8 cellular contexts compared by ENCODE assay signal in the genomic region with DNA sequence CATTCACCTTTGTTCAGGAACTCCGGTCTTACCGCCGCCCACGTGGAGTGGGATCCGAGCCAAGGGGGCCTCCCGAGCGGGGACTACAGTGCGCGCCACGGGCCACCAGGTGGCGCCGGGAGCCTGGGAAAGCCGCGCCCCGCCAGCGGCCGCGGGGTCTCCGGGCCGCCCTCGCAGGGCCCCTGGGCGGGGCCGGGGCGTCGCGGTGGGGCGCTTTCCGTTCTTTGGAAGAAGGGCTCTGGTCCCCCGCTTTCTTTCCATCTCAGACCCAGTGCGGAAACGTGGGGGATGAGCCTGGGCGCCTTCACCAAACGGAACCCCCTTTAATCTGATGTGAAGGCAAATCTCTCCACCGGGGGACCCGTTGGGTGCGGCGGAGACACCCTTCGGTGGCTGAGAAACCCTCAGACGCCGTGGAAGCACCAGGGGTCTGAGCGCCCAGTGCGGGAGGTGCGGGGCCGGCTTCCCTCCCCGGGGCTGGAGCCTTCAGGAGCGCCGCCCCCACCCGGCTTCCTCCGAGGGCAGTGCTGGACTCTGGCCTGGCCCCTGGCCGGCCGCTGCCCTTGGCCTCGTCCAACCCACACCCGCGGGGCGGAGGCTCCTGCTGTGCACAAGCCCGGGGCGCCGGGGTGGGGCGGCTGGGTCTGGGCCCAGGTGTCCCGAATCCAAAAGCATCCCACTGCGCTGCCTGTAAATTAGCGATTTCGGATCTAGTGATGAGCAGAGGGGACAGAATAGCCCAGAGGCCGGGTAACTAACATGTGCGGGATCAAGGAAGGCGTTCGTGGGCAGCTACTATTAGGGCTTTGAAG. TPM values are rescaled to one million over a fixed set of nuclear protein-coding genes. Genes with fewer than 3 reads are reported as not detected.
A peak's percentile ranks its signal among the peaks of the same experiment; 100 is the strongest.
DNase-seq lines count a peak whose midpoint lies in the region; ATAC-seq, FAIRE-seq and TF ChIP-seq lines count a peak whose summit lies in the region.

No MANE protein-coding gene starts in this region.

- peak overlapping the region; percentile 63 for H3K27ac ChIP-seq in astrocyte (ENCODE audit: low read depth, low read length)
- H3K27ac ChIP-seq in hepatocyte, result peak overlapping the region; percentile 84

- no peak for FAIRE-seq in astrocyte (lab: Jason Lieb, UNC)

- no peaks in the 10 kb centered on the region for H3K27me3 ChIP-seq in astrocyte (ENCODE audit: insufficient read depth, low read length)
- no peaks in the 10 kb centered on the region for H3K27me3 ChIP-seq in hepatocyte

- peaks cover 5% of the 10 kb centered on the region for H3K4me1 Mint-ChIP-seq in T-helper 2 cell treated with Interferon-gamma antibody and Interleukin-4, amounts not matched to agents 5 μg/mL and 100 μg/mL, for 36 hours (ENCODE audit: low read depth)
- H3K4me1 Mint-ChIP-seq in astrocyte (ENCODE audit: low read depth, unreplicated experiment), result peaks cover 5% of the 10 kb centered on the region

- peak overlapping the region; percentile 84 for H3K9ac ChIP-seq in astrocyte (ENCODE audit: low read length)

- H3K4me2 ChIP-seq in astrocyte (ENCODE audit: low read length) (peak overlapping the region; percentile 90), hepatocyte (peak overlapping the region; percentile 92)

- H3K9me2 ChIP-seq in hepatocyte (replicated peaks; ENCODE audit: insufficient read depth), result no peaks in the 10 kb centered on the region

- H3K9me3 ChIP-seq in astrocyte (ENCODE audit: insufficient read depth, low read depth, low read length) (no peaks in the 10 kb centered on the region), hepatocyte (ENCODE audit: low read depth) (no peaks in the 10 kb centered on the region)

- peak overlapping the region; percentile 68 for H3K27ac Mint-ChIP-seq in T-helper 2 cell treated with Interferon-gamma antibody and Interleukin-4, amounts not matched to agents 5 μg/mL and 100 μg/mL, for 36 hours
- H3K27ac Mint-ChIP-seq in astrocyte (ENCODE audit: unreplicated experiment), result no peak overlapping the region

- H2AFZ ChIP-seq in astrocyte (ENCODE audit: low read depth, low read length) (peak overlapping the region; percentile 85), hepatocyte (peak overlapping the region; percentile 99)

- peak overlapping the region; percentile 82 for H3K4me3 Mint-ChIP-seq in T-helper 2 cell treated with Interferon-gamma antibody and Interleukin-4, amounts not matched to agents 5 μg/mL and 100 μg/mL, for 36 hours
- H3K4me3 Mint-ChIP-seq in astrocyte (ENCODE audit: unreplicated experiment), result peak overlapping the region; percentile 21

- peak; percentile 89 for ATAC-seq in HG02588 (IDR thresholded peaks at IDR 0.05; ENCODE audit: unreplicated experiment)

- no peaks in the 10 kb centered on the region for H3K36me3 Mint-ChIP-seq in T-helper 2 cell treated with Interferon-gamma antibody and Interleukin-4, amounts not matched to agents 5 μg/mL and 100 μg/mL, for 36 hours (ENCODE audit: low read depth)
- H3K36me3 Mint-ChIP-seq in astrocyte (ENCODE audit: low read depth, unreplicated experiment), result peaks cover 7% of the 10 kb centered on the region

- H4K20me1 ChIP-seq in astrocyte (ENCODE audit: insufficient read depth, low read length), result peaks cover 4% of the 10 kb centered on the region
- H4K20me1 ChIP-seq in hepatocyte (ENCODE audit: insufficient read depth, poor library complexity, severe bottlenecking), result no peaks in the 10 kb centered on the region

- no peaks in the 10 kb centered on the region for H3K79me2 ChIP-seq in astrocyte (ENCODE audit: insufficient read depth, low read length)
- H3K79me2 ChIP-seq in hepatocyte, result no peaks in the 10 kb centered on the region

- peak overlapping the region; percentile 54 for H3K4me3 ChIP-seq in GM12875 (ENCODE audit: low read depth, low read length)
- peak overlapping the region; percentile 67 for H3K4me3 ChIP-seq in astrocyte (ENCODE audit: insufficient read depth, low read depth, low read length)
- H3K4me3 ChIP-seq in hepatocyte, result peak overlapping the region; percentile 76

- H3K9me3 Mint-ChIP-seq in T-helper 2 cell treated with Interferon-gamma antibody and Interleukin-4, amounts not matched to agents 5 μg/mL and 100 μg/mL, for 36 hours, result no peaks in the 10 kb centered on the region
- no peaks in the 10 kb centered on the region for H3K9me3 Mint-ChIP-seq in astrocyte (ENCODE audit: unreplicated experiment)

- 19% methylated on average over 63 of the region's 67 CpGs for WGBS in hepatocyte (ENCODE audit: low lambda C conversion rate, missing lambda C conversion rate)

- H3K4me1 ChIP-seq in astrocyte (ENCODE audit: insufficient read depth, low read length) (peaks cover 9% of the 10 kb centered on the region), hepatocyte (ENCODE audit: insufficient read depth) (peaks cover 6% of the 10 kb centered on the region)

- no peaks in the 10 kb centered on the region for H3K36me3 ChIP-seq in astrocyte (ENCODE audit: insufficient read depth, low read length)
- H3K36me3 ChIP-seq in hepatocyte (replicated peaks; ENCODE audit: insufficient read depth, low read depth), result no peaks in the 10 kb centered on the region

- H3K27me3 Mint-ChIP-seq in T-helper 2 cell treated with Interferon-gamma antibody and Interleukin-4, amounts not matched to agents 5 μg/mL and 100 μg/mL, for 36 hours (ENCODE audit: low read depth), result no peaks in the 10 kb centered on the region
- H3K27me3 Mint-ChIP-seq in astrocyte (ENCODE audit: low read depth, unreplicated experiment), result peaks cover 2% of the 10 kb centered on the region

- TF ChIP-seq CTCF in GM12875 (IDR thresholded peaks at IDR 0.05; ENCODE audit: borderline replicate concordance, insufficient read depth, low read depth, low read length), result peak; percentile 94
- peak; percentile 67 for TF ChIP-seq CTCF in astrocyte (IDR thresholded peaks at IDR 0.05; ENCODE audit: insufficient read depth, low read depth, low read length)
- peak; percentile 86 for TF ChIP-seq CTCF in hepatocyte (IDR thresholded peaks at IDR 0.05; ENCODE audit: poor library complexity)

- DNase-seq in NCI-H1048 (lab: John Stamatoyannopoulos, UW) (peak; percentile 85), astrocyte (ENCODE audit: low read depth) (peak; percentile 48), hepatocyte (ENCODE audit: low spot score) (peak; percentile 96), renal cortical epithelial cell (ENCODE audit: low read depth) (peak; percentile 73), OCI-M2 (lab: John Stamatoyannopoulos, UW; ENCODE audit: unreplicated experiment) (no peak)
- DNase-seq in T-helper 2 cell treated with Interferon-gamma antibody and Interleukin-4, amounts not matched to agents 5 μg/mL and 100 μg/mL, for 36 hours (ENCODE audit: low spot score), result peak; percentile 83

RNA-seq across cellular contexts. Expression of a gene that starts 44.6 kb away (rescaled TPM):
- total RNA-seq in astrocyte, result 116 and 127 TPM in 2 replicates
- total RNA-seq in hepatocyte, result 50.1 and 58.6 TPM in 2 replicates
- polyA plus RNA-seq in hepatocyte, result 109 and 126 TPM in 2 replicates
- total RNA-seq in renal cortical epithelial cell, result 30.9 and 39.1 TPM in 2 replicates
